In the genomic region with DNA sequence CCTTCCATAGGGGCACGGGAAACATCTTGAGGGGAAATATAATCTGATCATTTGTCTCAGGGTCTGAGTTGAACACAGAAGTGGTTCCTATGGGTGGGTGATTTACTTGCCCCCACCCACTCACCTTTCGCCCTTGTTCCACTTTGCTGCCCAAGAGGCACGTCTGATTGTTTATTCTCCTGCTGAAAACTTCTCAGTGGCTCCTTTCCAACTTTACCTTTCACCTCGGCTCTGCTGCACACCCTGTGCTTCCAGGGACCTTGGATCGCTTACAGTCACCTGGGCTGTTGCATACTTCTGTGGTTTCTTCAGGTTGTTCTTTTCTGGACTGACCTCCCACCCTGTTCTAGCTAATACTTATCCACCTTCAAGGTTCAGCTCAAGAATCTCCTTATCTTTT, we compare ENCODE assay signal across 19 cellular contexts.
A peak's percentile ranks its signal among the peaks of the same experiment; 100 is the strongest.
DNase-seq lines count a peak whose midpoint lies in the region; ATAC-seq and TF ChIP-seq lines count a peak whose summit lies in the region.
"Had no signal": no experiment of that assay in that cellular context is flagged by ENCODE, and none has a peak within 500 bp of the region (broad histone marks: within the 10 kb centered on the region; RNA-seq: fewer than 3 reads in every experiment).

No MANE protein-coding gene starts in this region.

- TF ChIP-seq CTCF in PC-9 (conservative IDR thresholded peaks at IDR 0.05) (no peak), tibial artery (IDR thresholded peaks at IDR 0.05) (no peak), ascending aorta (IDR thresholded peaks at IDR 0.05) (no peak)

- peak overlapping the region; percentile 20; the same call in 1 of the 2 replicates for H3K27ac ChIP-seq in PC-9
- H3K27ac ChIP-seq in stomach smooth muscle (ENCODE audit: low read length), result peak overlapping the region; percentile 31
- H3K27ac ChIP-seq in tibial artery, result no peak overlapping the region
- H3K27ac ChIP-seq in ascending aorta, result no peak overlapping the region
- H3K27ac ChIP-seq: BLaER1 treated with 17β-estradiol and CSF1 and Interleukin-3, amounts not matched to agents 10 nM and 100 nM; HL-60 had no signal

- H3K4me1 ChIP-seq in PC-9 (replicated peaks; ENCODE audit: insufficient read depth) (peaks cover 19% of the 10 kb centered on the region), stomach smooth muscle (ENCODE audit: control insufficient read depth, insufficient read depth, low read length) (peaks cover 23% of the 10 kb centered on the region), tibial artery (peaks cover 0 to 18% (median 13%) of the 10 kb centered on the region in 4 donors), ascending aorta (peaks cover 0 to 17% of the 10 kb centered on the region in 2 donors)

- peak overlapping the region; percentile 43; the same call in 1 of the 2 replicates for H2AFZ ChIP-seq in PC-9

- H3K9me3 ChIP-seq in PC-9 (ENCODE audit: insufficient read depth, low read depth), result no peaks in the 10 kb centered on the region
- peaks cover 0 to 3% of the 10 kb centered on the region in 2 donors for H3K9me3 ChIP-seq in stomach smooth muscle (ENCODE audit: control insufficient read depth in 2 of 2, low read length in 2 of 2)
- no peaks in the 10 kb centered on the region for H3K9me3 ChIP-seq in tibial artery
- H3K9me3 ChIP-seq in ascending aorta, result peaks cover 0 to 4% of the 10 kb centered on the region in 2 donors

- no peaks in the 10 kb centered on the region for H3F3A ChIP-seq in PC-9 (ENCODE audit: insufficient read depth, low read depth)

- H4K20me1 ChIP-seq in PC-9 (ENCODE audit: insufficient read depth), result no peaks in the 10 kb centered on the region
- H4K20me1 ChIP-seq: BLaER1 treated with 17β-estradiol and CSF1 and Interleukin-3, amounts not matched to agents 10 nM and 100 nM had no signal

- H3K9me2 ChIP-seq in PC-9 (ENCODE audit: insufficient read depth), result no peaks in the 10 kb centered on the region

- no TSS peak for BruUV-seq in PC-9 (replicated peaks; lab: Mats Ljungman, UMichigan)

- H3K4me2 ChIP-seq in PC-9, result peak overlapping the region; percentile 34
- H3K4me2 ChIP-seq: BLaER1 treated with 17β-estradiol and CSF1 and Interleukin-3, amounts not matched to agents 10 nM and 100 nM had no signal

- intact Hi-C loops in PC-9 (cut with micrococcal nuclease; ENCODE audit: unreplicated experiment), result no loop called here
- intact Hi-C loops in tibial artery (cut with DNase I; ENCODE audit: low total_unique reads), result no loop called here
- intact Hi-C loops in ascending aorta (cut with DNase I), result no loop called here

- no peak overlapping the region for H3K4me3 ChIP-seq in PC-9
- no peak overlapping the region for H3K4me3 ChIP-seq in stomach smooth muscle (ENCODE audit: low read length in 2 of 2)
- H3K4me3 ChIP-seq in tibial artery, result no peak overlapping the region
- no peak overlapping the region for H3K4me3 ChIP-seq in ascending aorta
- H3K4me3 ChIP-seq: BLaER1 treated with 17β-estradiol and CSF1 and Interleukin-3, amounts not matched to agents 10 nM and 100 nM had no signal

- DNase-seq in PC-9 (no peak), iPS-NIHi11 (ENCODE audit: low spot score) (peak; percentile 27), mucosa of gallbladder (ENCODE audit: low spot score) (peak; percentile 62), tibial artery (no peak), ascending aorta (ENCODE audit: low spot score in 2 of 2) (no peak)
- DNase-seq: CD8-positive, alpha-beta memory T cell; DND-41; HFFc6; MM.1S; NCI-H1092; NCI-H1436 treated with DMSO at 0.1 percent for 48 hours; NCI-H2029; NCI-H2171; NCI-H526 had no signal

- ATAC-seq in GM21825 (IDR thresholded peaks at IDR 0.05; ENCODE audit: unreplicated experiment) (no peak), HG02623 (IDR thresholded peaks at IDR 0.05; ENCODE audit: unreplicated experiment) (no peak)

- H3K27me3 ChIP-seq in PC-9 (ENCODE audit: insufficient read depth, low read depth) (no peaks in the 10 kb centered on the region), stomach smooth muscle (ENCODE audit: control insufficient read depth in 1 of 2, insufficient read depth in 2 of 2, low read length in 2 of 2) (no peaks in the 10 kb centered on the region), tibial artery (no peaks in the 10 kb centered on the region), ascending aorta (no peaks in the 10 kb centered on the region)
- H3K27me3 ChIP-seq: BLaER1 treated with 17β-estradiol and CSF1 and Interleukin-3, amounts not matched to agents 10 nM and 100 nM had no signal

- CTCF ChIA-PET in PC-9 (lab: Charles Lee), result no interaction called here

- no peaks in the 10 kb centered on the region for H3K36me3 ChIP-seq in PC-9 (ENCODE audit: low read depth)
- no peaks in the 10 kb centered on the region for H3K36me3 ChIP-seq in stomach smooth muscle (ENCODE audit: control insufficient read depth in 2 of 2, insufficient read depth in 2 of 2, low read length in 2 of 2)
- H3K36me3 ChIP-seq in tibial artery, result no peaks in the 10 kb centered on the region
- H3K36me3 ChIP-seq in ascending aorta, result no peaks in the 10 kb centered on the region
- H3K36me3 ChIP-seq: BLaER1 treated with 17β-estradiol and CSF1 and Interleukin-3, amounts not matched to agents 10 nM and 100 nM had no signal

- no peaks in the 10 kb centered on the region for H3K79me2 ChIP-seq in PC-9 (ENCODE audit: low read depth)

- H3K9ac ChIP-seq in stomach smooth muscle (ENCODE audit: low read length in 2 of 2), result no peak overlapping the region
- H3K9ac ChIP-seq: BLaER1 treated with 17β-estradiol and CSF1 and Interleukin-3, amounts not matched to agents 10 nM and 100 nM had no signal

- POLR2A ChIA-PET in PC-9 (lab: Charles Lee; ENCODE audit: unreplicated experiment), result interaction anchor here (0.6 to 0.7 kb wide), 2 partner anchors 25 to 163 kb away, joined by 4 to 10 read pairs; no protein-coding TSS in a partner anchor

Comparison
In these comparisons a context has a peak if more than half of its experiments do, and no peak if none do; other contexts are left out.
1. DNase-seq: peak in iPS-NIHi11 (single experiment) and mucosa of gallbladder (single experiment); none in PC-9 (0 of 2), tibial artery (0 of 2) and ascending aorta (0 of 2).
2. H3K27ac ChIP-seq: peak in PC-9 (single experiment) and stomach smooth muscle (single experiment); none in tibial artery (0 of 2) and ascending aorta (0 of 2).